9 cellular contexts compared by ENCODE assay signal in genomic region chr13:49220856-49221614, GRCh38. TPM values are rescaled to one million over a fixed set of nuclear protein-coding genes. Genes with fewer than 3 reads are reported as not detected.
DNase-seq lines count a peak whose midpoint lies in the region; ATAC-seq and TF ChIP-seq lines count a peak whose summit lies in the region.
"Had no signal": no experiment of that assay in that cellular context is flagged by ENCODE, and none has a peak within 500 bp of the region (broad histone marks: within the 10 kb centered on the region; RNA-seq: fewer than 3 reads in every experiment).

No MANE protein-coding gene starts in this region.

- WGBS in thymus: 12% methylated on average over 74 of the region's 74 CpGs

- H3K4me3 ChIP-seq in left lung (peak overlapping the region; percentile 17 to 36), thymus (ENCODE audit: low read length) (peak overlapping the region; percentile 55)

- peaks cover 3% of the 10 kb centered on the region for H3K36me3 Mint-ChIP-seq in activated naive CD8-positive, alpha-beta T cell treated with anti-CD3 and anti-CD28 coated beads for 36 hours

- peaks cover 79% of the 10 kb centered on the region for H3K27me3 Mint-ChIP-seq in activated naive CD8-positive, alpha-beta T cell treated with anti-CD3 and anti-CD28 coated beads for 36 hours

- H3K9me3 Mint-ChIP-seq in activated naive CD8-positive, alpha-beta T cell treated with anti-CD3 and anti-CD28 coated beads for 36 hours: peaks cover 1% of the 10 kb centered on the region

- intact Hi-C loops in left lung (cut with DNase I): no loop called here

- H3K4me1 ChIP-seq in left lung (peaks cover 8 to 28% of the 10 kb centered on the region in 2 donors), thymus (ENCODE audit: control insufficient read depth, insufficient read depth, low read length) (peaks cover 10% of the 10 kb centered on the region)

- H3K9me3 ChIP-seq in left lung (no peaks in the 10 kb centered on the region), thymus (ENCODE audit: control insufficient read depth) (peaks cover 2% of the 10 kb centered on the region)

- peak overlapping the region; percentile 58 for H3K4me3 Mint-ChIP-seq in activated naive CD8-positive, alpha-beta T cell treated with anti-CD3 and anti-CD28 coated beads for 36 hours

- DNase-seq in activated gamma-delta T cell (lab: John Stamatoyannopoulos, UW) (peak; percentile 9), activated gamma-delta T cell treated with Interleukin-2 at 50 U/mL for 16 hours (no peak), left lung (peak in 1 of 2 donors; percentile 85), NOMO-1 (lab: John Stamatoyannopoulos, UW; ENCODE audit: unreplicated experiment in 2 of 2) (no peak)
- DNase-seq in activated naive CD8-positive, alpha-beta T cell treated with anti-CD3 and anti-CD28 coated beads for 36 hours: peak; percentile 22
- DNase-seq: OCI-M1 had no signal

- H3K27ac ChIP-seq in left lung (no peak overlapping the region), thymus (ENCODE audit: low read depth) (no peak overlapping the region)

- peaks cover 3% of the 10 kb centered on the region for H3K4me1 Mint-ChIP-seq in activated naive CD8-positive, alpha-beta T cell treated with anti-CD3 and anti-CD28 coated beads for 36 hours

- ATAC-seq in left lung (peak; percentile 3), GM18511 (IDR thresholded peaks at IDR 0.05; ENCODE audit: unreplicated experiment) (no peak), GM21717 (IDR thresholded peaks at IDR 0.05; ENCODE audit: unreplicated experiment) (no peak)

- H3K27ac Mint-ChIP-seq in activated naive CD8-positive, alpha-beta T cell treated with anti-CD3 and anti-CD28 coated beads for 36 hours: no peak overlapping the region

- H3K36me3 ChIP-seq in left lung (no peaks in the 10 kb centered on the region), thymus (ENCODE audit: control insufficient read depth, insufficient read depth) (no peaks in the 10 kb centered on the region)

- no peak for TF ChIP-seq CTCF in left lung (IDR thresholded peaks at IDR 0.05)

- H3K27me3 ChIP-seq in left lung: peaks cover 48 to 63% of the 10 kb centered on the region in 2 donors
- peaks cover 44% of the 10 kb centered on the region for H3K27me3 ChIP-seq in thymus (ENCODE audit: control insufficient read depth, insufficient read depth)

RNA-seq across cellular contexts. Expression of gene MLNR, which starts 0.9 kb away (rescaled TPM):
- total RNA-seq in activated naive CD8-positive, alpha-beta T cell treated with anti-CD3 and anti-CD28 coated beads for 36 hours: not detected
- not detected for total RNA-seq in left lung
- polyA plus RNA-seq in thymus: not detected

RNA-seq across cellular contexts. Expression of gene CDADC1, which starts 26.7 kb away (rescaled TPM):
- total RNA-seq in activated naive CD8-positive, alpha-beta T cell treated with anti-CD3 and anti-CD28 coated beads for 36 hours: 10 to 100 TPM in 1 of 2 experiments, 1 to 10 TPM in 1; 9.3 to 10.9 TPM
- 10 to 100 TPM; 11.6 to 12.9 TPM for total RNA-seq in left lung
- polyA plus RNA-seq in thymus: 8.0 TPM

Comparison
In these comparisons a context has a peak if more than half of its experiments do, and no peak if none do; other contexts are left out.
1. DNase-seq: peak in activated gamma-delta T cell (single experiment) and activated naive CD8-positive, alpha-beta T cell treated with anti-CD3 and anti-CD28 coated beads for 36 hours (single experiment); none in activated gamma-delta T cell treated with Interleukin-2 at 50 U/mL for 16 hours (single experiment) and NOMO-1 (0 of 2).